In the genomic region with DNA sequence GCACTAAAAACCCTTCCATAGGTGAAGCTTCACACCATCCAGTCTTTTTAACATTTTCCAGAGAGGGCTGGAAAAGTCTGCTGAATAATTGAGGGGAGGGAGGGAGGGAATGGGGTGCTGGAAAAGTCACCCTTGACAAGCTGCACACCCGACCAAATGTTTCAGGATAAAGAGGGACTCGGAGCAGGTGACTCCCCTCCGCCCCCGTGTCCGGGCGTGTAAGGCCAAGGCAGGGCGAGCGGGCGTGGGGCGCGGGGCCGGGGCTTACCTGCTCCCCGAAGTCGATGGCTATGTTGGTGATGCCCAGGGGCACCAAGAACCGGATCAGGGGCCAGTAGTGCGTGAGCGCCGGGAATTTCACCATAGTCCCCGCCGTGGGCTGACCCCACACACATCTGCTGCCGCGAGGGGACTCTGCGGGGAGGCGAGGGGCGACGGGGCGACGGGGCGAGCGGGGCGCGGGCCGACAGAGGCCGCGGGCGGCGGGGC, we compare ENCODE assay signal across 8 cellular contexts. TPM values are rescaled to one million over a fixed set of nuclear protein-coding genes. Genes with fewer than 3 reads are reported as not detected.
A peak's percentile ranks its signal among the peaks of the same experiment; 100 is the strongest.
DNase-seq lines count a peak whose midpoint lies in the region; ATAC-seq and TF ChIP-seq lines count a peak whose summit lies in the region.

No MANE protein-coding gene starts in this region.

- DNase-seq in CD8-positive, alpha-beta T cell: peak; percentile 7 to 62 (median 31)
- DNase-seq in activated T-cell treated with anti-CD3 and anti-CD28 coated beads for 4 hours (peak; percentile 43), fibroblast of lung (ENCODE audit: low read depth in 2 of 2) (no peak), osteoblast (ENCODE audit: insufficient read length, low spot score, missing footprints) (peak; percentile 67), NOMO-1 treated with dmso at 0.1 percent for 144 hours (lab: John Stamatoyannopoulos, UW; ENCODE audit: unreplicated experiment) (no peak), UCSD-AML1 (lab: John Stamatoyannopoulos, UW; ENCODE audit: unreplicated experiment) (no peak)

- H3K4me3 Mint-ChIP-seq in CD8-positive, alpha-beta T cell: peak overlapping the region; percentile 95

- peak overlapping the region; percentile 44 for H3K27ac ChIP-seq in CD8-positive, alpha-beta T cell (ENCODE audit: low read depth, low read length)
- H3K27ac ChIP-seq in HUES64 (ENCODE audit: low read depth, low read length) (no peak overlapping the region), fibroblast of lung (ENCODE audit: insufficient read depth, low read length) (no peak overlapping the region), osteoblast (ENCODE audit: low read depth, low read length) (peak overlapping the region; percentile 34)

- intact Hi-C loops in CD8-positive, alpha-beta T cell (cut with DNase I, micrococcal nuclease): loop anchor here (2.0 to 10.0 kb wide), 11 partner anchors 59 to 1744 kb away; a partner anchor contains a TSS

- H3K79me2 ChIP-seq in fibroblast of lung (ENCODE audit: control insufficient read depth, insufficient read depth, low read length) (no peaks in the 10 kb centered on the region), osteoblast (ENCODE audit: insufficient read depth, low read length) (peaks cover 51% of the 10 kb centered on the region)

- H2AFZ ChIP-seq in fibroblast of lung (ENCODE audit: low read length) (peak overlapping the region; percentile 62), osteoblast (ENCODE audit: low read length) (no peak overlapping the region)

- POLR2A ChIA-PET in CD8-positive, alpha-beta T cell (lab: Charles Lee): interaction anchor here (0.6 to 2.1 kb wide), 9 partner anchors 54 to 205 kb away, joined by 3 to 7 read pairs (median 3); no protein-coding TSS in a partner anchor

- peaks cover 38% of the 10 kb centered on the region for H3K4me1 Mint-ChIP-seq in CD8-positive, alpha-beta T cell (ENCODE audit: low read depth)

- H3K27me3 Mint-ChIP-seq in CD8-positive, alpha-beta T cell (ENCODE audit: low read depth): no peaks in the 10 kb centered on the region

- no peaks in the 10 kb centered on the region for H3K27me3 ChIP-seq in CD8-positive, alpha-beta T cell (ENCODE audit: insufficient read depth, low read length)
- H3K27me3 ChIP-seq in HUES64 (ENCODE audit: insufficient read depth, low read length) (peaks cover 53% of the 10 kb centered on the region), fibroblast of lung (ENCODE audit: control insufficient read depth, insufficient read depth, low read length) (no peaks in the 10 kb centered on the region), osteoblast (ENCODE audit: insufficient read depth, low read length) (no peaks in the 10 kb centered on the region)

- peaks cover 13% of the 10 kb centered on the region for H3K4me1 ChIP-seq in CD8-positive, alpha-beta T cell (ENCODE audit: insufficient read depth, low read length)
- H3K4me1 ChIP-seq in HUES64 (ENCODE audit: insufficient read depth, low read length) (peaks cover 7% of the 10 kb centered on the region; the same call in 1 of the 2 replicates), fibroblast of lung (ENCODE audit: control insufficient read depth, extremely low read depth, insufficient read depth, low read length) (no peaks in the 10 kb centered on the region), osteoblast (ENCODE audit: insufficient read depth, low read length) (peaks cover 22% of the 10 kb centered on the region)

- H3K27ac Mint-ChIP-seq in CD8-positive, alpha-beta T cell: peak overlapping the region; percentile 94

- peaks cover 7% of the 10 kb centered on the region for H3K36me3 Mint-ChIP-seq in CD8-positive, alpha-beta T cell

- H3K36me3 ChIP-seq in CD8-positive, alpha-beta T cell (ENCODE audit: insufficient read depth, low read length): no peaks in the 10 kb centered on the region
- H3K36me3 ChIP-seq in HUES64 (ENCODE audit: insufficient read depth, low read length): no peaks in the 10 kb centered on the region
- H3K36me3 ChIP-seq in fibroblast of lung (ENCODE audit: control insufficient read depth, insufficient read depth, low read length): no peaks in the 10 kb centered on the region
- H3K36me3 ChIP-seq in osteoblast (ENCODE audit: insufficient read depth, low read length): peaks cover 7% of the 10 kb centered on the region

- CTCF ChIA-PET in CD8-positive, alpha-beta T cell (lab: Charles Lee): interaction anchor here (0.6 to 2.4 kb wide), 7 partner anchors 133 to 201 kb away, joined by 3 to 14 read pairs (median 4); no protein-coding TSS in a partner anchor

- TF ChIP-seq CTCF in CD8-positive, alpha-beta T cell (IDR thresholded peaks at IDR 0.05): no peak
- no peak for TF ChIP-seq CTCF in fibroblast of lung (conservative IDR thresholded peaks at IDR 0.05 in 1 of 2, IDR thresholded peaks at IDR 0.05 in 1 of 2; ENCODE audit: low read depth in 1 of 2, low read length in 2 of 2)
- no peak for TF ChIP-seq CTCF in osteoblast (IDR thresholded peaks at IDR 0.05; ENCODE audit: extremely low read depth, low read depth, low read length)

- H3K9me3 Mint-ChIP-seq in CD8-positive, alpha-beta T cell: no peaks in the 10 kb centered on the region

- peak overlapping the region; percentile 82 for H3K4me2 ChIP-seq in fibroblast of lung (ENCODE audit: extremely low read depth, insufficient read depth, low read length)
- peak overlapping the region; percentile 83 for H3K4me2 ChIP-seq in osteoblast (ENCODE audit: insufficient read depth, low read length)

- H3K4me3 ChIP-seq in CD8-positive, alpha-beta T cell (ENCODE audit: low read depth, low read length): peak overlapping the region; percentile 47
- H3K4me3 ChIP-seq in HUES64 (ENCODE audit: low read length) (peak overlapping the region; percentile 50), fibroblast of lung (replicated peaks in 1 of 4; ENCODE audit: control extremely low read depth in 1 of 4, insufficient read depth in 1 of 4, low read depth in 3 of 4, low read length in 4 of 4) (peak overlapping the region; percentile 31 to 80 (median 60)), osteoblast (ENCODE audit: insufficient read depth, low read length) (peak overlapping the region; percentile 75)

- H4K20me1 ChIP-seq in fibroblast of lung (ENCODE audit: control insufficient read depth, extremely low read depth, insufficient read depth, low read length): no peaks in the 10 kb centered on the region
- peaks cover 27% of the 10 kb centered on the region for H4K20me1 ChIP-seq in osteoblast (ENCODE audit: insufficient read depth, low read length)

- H3K9ac ChIP-seq in HUES64 (ENCODE audit: low read depth, low read length) (no peak overlapping the region), fibroblast of lung (ENCODE audit: insufficient read depth, low read length) (peak overlapping the region; percentile 55)

- under 1% methylated on average over 37 of the region's 37 CpGs for WGBS in HUES64

- peak; percentile 1 for ATAC-seq in CD8-positive, alpha-beta T cell
- ATAC-seq in GM21447 (IDR thresholded peaks at IDR 0.05; ENCODE audit: unreplicated experiment): peak; percentile 24

- H3K9me3 ChIP-seq in CD8-positive, alpha-beta T cell (ENCODE audit: low read length): no peaks in the 10 kb centered on the region
- H3K9me3 ChIP-seq in HUES64 (ENCODE audit: insufficient read depth, low read depth, low read length) (no peaks in the 10 kb centered on the region), fibroblast of lung (ENCODE audit: control insufficient read depth, insufficient read depth, low read depth, low read length) (no peaks in the 10 kb centered on the region), osteoblast (ENCODE audit: low read depth, low read length) (no peaks in the 10 kb centered on the region)

RNA-seq across cellular contexts. Expression of a gene that starts 0.5 kb away (rescaled TPM):
- total RNA-seq in CD8-positive, alpha-beta T cell: 10 to 100 TPM; 56.0 to 57.7 TPM
- 5.2 TPM for polyA plus RNA-seq in HUES64 (2013, experiment 1 of 2)
- polyA plus RNA-seq in HUES64 (2013, experiment 2 of 2): 6.6 TPM
- total RNA-seq in fibroblast of lung (5.4 and 5.8 TPM in 2 replicates), osteoblast (125 and 130 TPM in 2 replicates)
- 10.9 and 14.8 TPM in 2 replicates for polyA plus RNA-seq in fibroblast of lung
- 15.1 and 28.2 TPM in 2 replicates for polyA plus RNA-seq in fibroblast of lung (2012)
- 36.5 and 39.2 TPM in 2 replicates for polyA minus RNA-seq in fibroblast of lung (ENCODE audit: low replicate concordance)

Comparison
In these comparisons a context has a peak if more than half of its experiments do, and no peak if none do; other contexts are left out.
1. DNase-seq: peak in CD8-positive, alpha-beta T cell (7 of 7), activated T-cell treated with anti-CD3 and anti-CD28 coated beads for 4 hours (single experiment) and osteoblast (single experiment); none in fibroblast of lung (0 of 2), NOMO-1 treated with dmso at 0.1 percent for 144 hours (single experiment) and UCSD-AML1 (single experiment).
2. H3K27ac ChIP-seq: peak in CD8-positive, alpha-beta T cell (single experiment) and osteoblast (single experiment); none in HUES64 (single experiment) and fibroblast of lung (single experiment).
3. Peak in every context shown above with its lines, with median percentiles within 50 percentile points of each other: H3K4me3 ChIP-seq.